ENCODE assay signal across 1 cellular context in the genomic region with DNA sequence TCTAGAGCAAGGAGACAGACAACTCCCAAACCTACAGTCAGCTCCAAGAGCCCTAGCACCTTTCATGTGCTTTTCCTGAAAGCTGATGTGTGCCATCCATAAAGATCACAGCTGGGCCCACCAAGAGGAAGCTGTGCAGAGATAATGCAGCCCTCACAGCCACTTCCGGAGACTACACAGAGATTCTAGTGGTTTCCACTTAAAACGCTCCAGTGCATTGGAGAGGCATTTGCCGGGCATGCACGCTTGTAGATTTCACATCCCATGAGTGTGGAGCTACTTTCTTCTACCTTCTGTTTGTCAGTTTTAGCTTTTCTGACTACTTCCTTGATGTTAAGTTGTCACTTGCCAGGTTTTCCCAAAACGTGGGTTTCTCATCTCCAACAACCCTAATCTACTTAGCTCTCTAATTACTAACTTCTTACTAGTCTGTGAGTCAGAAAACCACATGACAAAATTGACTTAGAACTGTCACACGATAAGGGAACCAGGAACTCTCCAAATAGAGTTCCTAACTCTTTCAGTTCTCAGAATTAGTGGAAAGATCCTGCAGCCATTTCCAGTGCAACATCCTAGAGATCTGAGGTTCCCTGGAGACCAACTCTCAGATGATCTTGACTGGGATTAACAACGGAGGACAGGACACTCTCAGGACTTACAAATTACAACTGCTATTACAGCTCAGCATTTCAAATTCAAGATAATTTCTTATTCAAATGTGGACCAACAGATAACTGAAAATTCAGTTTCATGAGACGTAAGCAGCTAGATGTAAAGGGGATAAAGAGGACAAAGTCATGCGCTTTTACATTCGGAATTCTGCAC.
TF ChIP-seq lines count a peak whose summit lies in the region.

No MANE protein-coding gene starts in this region.

TF ChIP-seq in HepG2, 621 proteins besides CTCF, POLR2A, EP300 and RAD21 (continued from another document):
- TF ChIP-seq, protein P1, sequence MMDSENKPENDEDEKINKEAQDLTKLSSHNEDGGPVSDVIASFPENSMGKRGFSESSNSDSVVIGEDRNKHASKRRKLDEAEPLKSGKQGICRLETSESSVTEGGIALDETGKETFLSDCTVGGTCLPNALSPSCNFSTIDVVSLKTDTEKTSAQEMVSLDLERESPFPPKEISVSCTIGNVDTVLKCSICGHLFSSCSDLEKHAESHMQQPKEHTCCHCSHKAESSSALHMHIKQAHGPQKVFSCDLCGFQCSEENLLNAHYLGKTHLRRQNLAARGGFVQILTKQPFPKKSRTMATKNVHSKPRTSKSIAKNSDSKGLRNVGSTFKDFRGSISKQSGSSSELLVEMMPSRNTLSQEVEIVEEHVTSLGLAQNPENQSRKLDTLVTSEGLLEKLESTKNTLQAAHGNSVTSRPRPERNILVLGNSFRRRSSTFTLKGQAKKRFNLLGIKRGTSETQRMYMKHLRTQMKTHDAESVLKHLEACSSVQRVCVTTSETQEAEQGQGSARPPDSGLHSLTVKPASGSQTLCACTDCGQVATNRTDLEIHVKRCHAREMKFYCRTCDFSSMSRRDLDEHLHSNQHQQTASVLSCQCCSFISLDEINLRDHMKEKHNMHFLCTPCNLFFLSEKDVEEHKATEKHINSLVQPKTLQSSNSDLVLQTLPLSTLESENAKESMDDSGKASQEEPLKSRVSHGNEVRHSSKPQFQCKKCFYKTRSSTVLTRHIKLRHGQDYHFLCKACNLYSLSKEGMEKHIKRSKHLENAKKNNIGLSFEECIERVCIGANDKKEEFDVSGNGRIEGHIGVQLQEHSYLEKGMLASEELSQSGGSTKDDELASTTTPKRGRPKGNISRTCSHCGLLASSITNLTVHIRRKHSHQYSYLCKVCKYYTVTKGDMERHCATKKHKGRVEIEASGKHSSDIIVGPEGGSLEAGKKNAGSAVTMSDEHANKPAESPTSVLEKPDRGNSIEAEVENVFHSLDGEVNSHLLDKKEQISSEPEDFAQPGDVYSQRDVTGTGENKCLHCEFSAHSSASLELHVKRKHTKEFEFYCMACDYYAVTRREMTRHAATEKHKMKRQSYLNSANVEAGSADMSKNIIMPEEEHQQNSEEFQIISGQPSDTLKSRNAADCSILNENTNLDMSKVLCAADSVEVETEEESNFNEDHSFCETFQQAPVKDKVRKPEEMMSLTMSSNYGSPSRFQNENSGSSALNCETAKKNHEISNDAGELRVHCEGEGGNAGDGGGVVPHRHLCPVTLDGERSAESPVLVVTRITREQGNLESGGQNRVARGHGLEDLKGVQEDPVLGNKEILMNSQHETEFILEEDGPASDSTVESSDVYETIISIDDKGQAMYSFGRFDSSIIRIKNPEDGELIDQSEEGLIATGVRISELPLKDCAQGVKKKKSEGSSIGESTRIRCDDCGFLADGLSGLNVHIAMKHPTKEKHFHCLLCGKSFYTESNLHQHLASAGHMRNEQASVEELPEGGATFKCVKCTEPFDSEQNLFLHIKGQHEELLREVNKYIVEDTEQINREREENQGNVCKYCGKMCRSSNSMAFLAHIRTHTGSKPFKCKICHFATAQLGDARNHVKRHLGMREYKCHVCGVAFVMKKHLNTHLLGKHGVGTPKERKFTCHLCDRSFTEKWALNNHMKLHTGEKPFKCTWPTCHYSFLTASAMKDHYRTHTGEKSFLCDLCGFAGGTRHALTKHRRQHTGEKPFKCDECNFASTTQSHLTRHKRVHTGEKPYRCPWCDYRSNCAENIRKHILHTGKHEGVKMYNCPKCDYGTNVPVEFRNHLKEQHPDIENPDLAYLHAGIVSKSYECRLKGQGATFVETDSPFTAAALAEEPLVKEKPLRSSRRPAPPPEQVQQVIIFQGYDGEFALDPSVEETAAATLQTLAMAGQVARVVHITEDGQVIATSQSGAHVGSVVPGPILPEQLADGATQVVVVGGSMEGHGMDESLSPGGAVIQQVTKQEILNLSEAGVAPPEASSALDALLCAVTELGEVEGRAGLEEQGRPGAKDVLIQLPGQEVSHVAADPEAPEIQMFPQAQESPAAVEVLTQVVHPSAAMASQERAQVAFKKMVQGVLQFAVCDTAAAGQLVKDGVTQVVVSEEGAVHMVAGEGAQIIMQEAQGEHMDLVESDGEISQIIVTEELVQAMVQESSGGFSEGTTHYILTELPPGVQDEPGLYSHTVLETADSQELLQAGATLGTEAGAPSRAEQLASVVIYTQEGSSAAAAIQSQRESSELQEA (CRISPR knock-in tag; IDR thresholded peaks at IDR 0.05; ENCODE audit: not compliant biosample characterization), result no peak
- no peak for TF ChIP-seq ATRX (CRISPR knock-in tag; IDR thresholded peaks at IDR 0.05; ENCODE audit: borderline replicate concordance)
- no peak for TF ChIP-seq ZNF580 (CRISPR knock-in tag; IDR thresholded peaks at IDR 0.05; ENCODE audit: borderline replicate concordance, low read depth)
- TF ChIP-seq, protein P2, sequence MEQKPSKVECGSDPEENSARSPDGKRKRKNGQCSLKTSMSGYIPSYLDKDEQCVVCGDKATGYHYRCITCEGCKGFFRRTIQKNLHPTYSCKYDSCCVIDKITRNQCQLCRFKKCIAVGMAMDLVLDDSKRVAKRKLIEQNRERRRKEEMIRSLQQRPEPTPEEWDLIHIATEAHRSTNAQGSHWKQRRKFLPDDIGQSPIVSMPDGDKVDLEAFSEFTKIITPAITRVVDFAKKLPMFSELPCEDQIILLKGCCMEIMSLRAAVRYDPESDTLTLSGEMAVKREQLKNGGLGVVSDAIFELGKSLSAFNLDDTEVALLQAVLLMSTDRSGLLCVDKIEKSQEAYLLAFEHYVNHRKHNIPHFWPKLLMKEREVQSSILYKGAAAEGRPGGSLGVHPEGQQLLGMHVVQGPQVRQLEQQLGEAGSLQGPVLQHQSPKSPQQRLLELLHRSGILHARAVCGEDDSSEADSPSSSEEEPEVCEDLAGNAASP (CRISPR knock-in tag; IDR thresholded peaks at IDR 0.05; ENCODE audit: borderline replicate concordance), result no peak
- no peak for TF ChIP-seq CENPX (CRISPR knock-in tag; IDR thresholded peaks at IDR 0.05)
- TF ChIP-seq ZNF530 (CRISPR knock-in tag; IDR thresholded peaks at IDR 0.05; ENCODE audit: low read depth), result no peak
- TF ChIP-seq, protein P3, sequence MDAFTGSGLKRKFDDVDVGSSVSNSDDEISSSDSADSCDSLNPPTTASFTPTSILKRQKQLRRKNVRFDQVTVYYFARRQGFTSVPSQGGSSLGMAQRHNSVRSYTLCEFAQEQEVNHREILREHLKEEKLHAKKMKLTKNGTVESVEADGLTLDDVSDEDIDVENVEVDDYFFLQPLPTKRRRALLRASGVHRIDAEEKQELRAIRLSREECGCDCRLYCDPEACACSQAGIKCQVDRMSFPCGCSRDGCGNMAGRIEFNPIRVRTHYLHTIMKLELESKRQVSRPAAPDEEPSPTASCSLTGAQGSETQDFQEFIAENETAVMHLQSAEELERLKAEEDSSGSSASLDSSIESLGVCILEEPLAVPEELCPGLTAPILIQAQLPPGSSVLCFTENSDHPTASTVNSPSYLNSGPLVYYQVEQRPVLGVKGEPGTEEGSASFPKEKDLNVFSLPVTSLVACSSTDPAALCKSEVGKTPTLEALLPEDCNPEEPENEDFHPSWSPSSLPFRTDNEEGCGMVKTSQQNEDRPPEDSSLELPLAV (CRISPR knock-in tag; conservative IDR thresholded peaks at IDR 0.05; ENCODE audit: low read depth), result no peak
- TF ChIP-seq, protein P4, sequence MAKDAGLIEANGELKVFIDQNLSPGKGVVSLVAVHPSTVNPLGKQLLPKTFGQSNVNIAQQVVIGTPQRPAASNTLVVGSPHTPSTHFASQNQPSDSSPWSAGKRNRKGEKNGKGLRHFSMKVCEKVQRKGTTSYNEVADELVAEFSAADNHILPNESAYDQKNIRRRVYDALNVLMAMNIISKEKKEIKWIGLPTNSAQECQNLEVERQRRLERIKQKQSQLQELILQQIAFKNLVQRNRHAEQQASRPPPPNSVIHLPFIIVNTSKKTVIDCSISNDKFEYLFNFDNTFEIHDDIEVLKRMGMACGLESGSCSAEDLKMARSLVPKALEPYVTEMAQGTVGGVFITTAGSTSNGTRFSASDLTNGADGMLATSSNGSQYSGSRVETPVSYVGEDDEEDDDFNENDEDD (CRISPR knock-in tag; IDR thresholded peaks at IDR 0.05; ENCODE audit: borderline replicate concordance), result no peak
- no peak for TF ChIP-seq ZNF280D (CRISPR knock-in tag; IDR thresholded peaks at IDR 0.05)
- no peak for TF ChIP-seq MBD4 (IDR thresholded peaks at IDR 0.05; ENCODE audit: borderline replicate concordance, low read length)
- TF ChIP-seq ZNF761 (CRISPR knock-in tag; conservative IDR thresholded peaks at IDR 0.05), result no peak
- TF ChIP-seq RCOR2 (CRISPR knock-in tag; IDR thresholded peaks at IDR 0.05), result no peak
- no peak for TF ChIP-seq MED1 (CRISPR knock-in tag; IDR thresholded peaks at IDR 0.05)
- no peak for TF ChIP-seq ZNF7 (CRISPR knock-in tag; IDR thresholded peaks at IDR 0.05)
- TF ChIP-seq TBL1XR1 (IDR thresholded peaks at IDR 0.05; ENCODE audit: borderline replicate concordance, low read length, partially characterized antibody), result no peak
- TF ChIP-seq CEBPZ (IDR thresholded peaks at IDR 0.05; ENCODE audit: low read length), result no peak
- no peak for TF ChIP-seq ZNF143 (CRISPR knock-in tag; IDR thresholded peaks at IDR 0.05)
- TF ChIP-seq YY1 (IDR thresholded peaks at IDR 0.05; ENCODE audit: insufficient read depth, insufficient replicate concordance, low read depth, low read length), result no peak
